ENCODE assay signal across 8 cellular contexts in the genomic region with DNA sequence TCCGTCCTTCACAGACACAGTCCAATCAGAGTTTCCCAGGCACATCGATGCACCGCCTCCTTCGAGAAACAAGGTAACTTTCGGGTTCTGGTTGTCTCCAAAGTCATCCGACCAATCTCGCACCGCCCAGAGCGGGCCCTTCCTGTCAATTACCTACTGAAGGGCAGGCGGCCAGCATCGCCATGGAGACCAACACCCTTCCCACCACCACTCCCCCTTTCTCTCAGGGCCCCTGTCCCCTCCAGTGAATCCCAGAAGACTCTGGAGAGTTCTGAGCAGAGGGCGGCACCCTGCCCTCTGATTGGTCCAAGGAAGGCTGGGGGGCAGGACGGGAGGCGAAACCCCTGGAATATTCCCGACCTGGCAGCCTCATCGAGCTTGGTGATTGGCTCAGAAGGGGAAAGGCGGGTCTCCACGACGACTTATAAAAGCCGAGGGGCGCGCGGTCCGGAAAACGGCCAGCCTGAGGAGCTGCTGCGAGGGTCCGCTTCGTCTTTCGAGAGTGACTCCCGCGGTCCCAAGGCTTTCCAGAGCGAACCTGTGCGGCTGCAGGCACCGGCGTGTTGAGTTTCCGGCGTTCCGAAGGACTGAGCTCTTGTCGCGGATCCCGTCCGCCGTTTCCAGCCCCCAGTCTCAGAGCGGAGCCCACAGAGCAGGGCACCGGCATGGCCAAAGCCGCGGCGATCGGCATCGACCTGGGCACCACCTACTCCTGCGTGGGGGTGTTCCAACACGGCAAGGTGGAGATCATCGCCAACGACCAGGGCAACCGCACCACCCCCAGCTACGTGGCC. TPM values are rescaled to one million over a fixed set of nuclear protein-coding genes. Genes with fewer than 3 reads are reported as not detected.
A peak's percentile ranks its signal among the peaks of the same experiment; 100 is the strongest.
DNase-seq lines count a peak whose midpoint lies in the region; ATAC-seq and TF ChIP-seq lines count a peak whose summit lies in the region.

A gene (plus strand): TSS at position 453 of the 794 bp plus-strand sequence. CDS start 213 bp downstream, at position 666.

- H3K9me3 ChIP-seq in T-helper 17 cell (ENCODE audit: control insufficient read depth, low read length, poor library complexity, severe bottlenecking), result no peaks in the 10 kb centered on the region
- H3K9me3 ChIP-seq in prostate gland, result no peaks in the 10 kb centered on the region

- H3K27ac ChIP-seq in angular gyrus (ENCODE audit: low read depth, low read length), result peak within 1 kb of the TSS; percentile 100
- peak within 1 kb of the TSS; percentile 97 to 100 for H3K27ac ChIP-seq in prostate gland
- H3K27ac ChIP-seq in urinary bladder (ENCODE audit: low read depth), result peak within 1 kb of the TSS; percentile 96

- H3K4me1 Mint-ChIP-seq in T-helper 17 cell, result peaks cover 27% of the 10 kb centered on the region

- TF ChIP-seq POLR2A in prostate gland (IDR thresholded peaks at IDR 0.05), result peak; percentile 100

- under 1% methylated on average over 37 of the region's 56 CpGs for whole genome bisulfite sequencing in prostate gland
- under 1% methylated on average over 52 of the region's 56 CpGs for WGBS in urinary bladder

- peak within 1 kb of the TSS; percentile 95 for H3K27ac Mint-ChIP-seq in T-helper 17 cell

- peak; percentile 93 for DNase-seq in GM13977 (ENCODE audit: low spot score)
- DNase-seq in NCI-H146 treated with DMSO at 0.1 percent for 48 hours (lab: John Stamatoyannopoulos, UW; ENCODE audit: unreplicated experiment), result peak; percentile 99
- peak; percentile 62 to 82 (median 74) for DNase-seq in T-helper 17 cell
- peak; percentile 100 for DNase-seq in left ventricle myocardium superior
- peak; percentile 100 for DNase-seq in prostate gland (ENCODE audit: low spot score)

- ATAC-seq in HG02870 (IDR thresholded peaks at IDR 0.05; ENCODE audit: unreplicated experiment), result peak; percentile 57
- ATAC-seq in T-helper 17 cell, result peak; percentile 74
- peak; percentile 91 for ATAC-seq in left ventricle myocardium superior

- no peaks in the 10 kb centered on the region for H3K27me3 ChIP-seq in prostate gland (replicated peaks; ENCODE audit: insufficient read depth)

- no peaks in the 10 kb centered on the region for H3K36me3 Mint-ChIP-seq in T-helper 17 cell (ENCODE audit: low read depth)

- peaks cover 22% of the 10 kb centered on the region for H3K4me1 ChIP-seq in prostate gland (replicated peaks)
- no peaks in the 10 kb centered on the region for H3K4me1 ChIP-seq in urinary bladder (ENCODE audit: insufficient read depth)

- H3K4me3 Mint-ChIP-seq in T-helper 17 cell, result peak within 1 kb of the TSS; percentile 96

- no peaks in the 10 kb centered on the region for H3K27me3 Mint-ChIP-seq in T-helper 17 cell

- peak within 1 kb of the TSS; percentile 51 to 62 for H3K4me3 ChIP-seq in prostate gland
- H3K4me3 ChIP-seq in urinary bladder (ENCODE audit: low read depth, low read length), result peak within 1 kb of the TSS; percentile 62

- in situ Hi-C loops in GM13977 (cut with MboI; ENCODE audit: low pct_unique_long_range_greater_than_20kb, low sequenced_read_pairs, unreplicated experiment), result no loop called here

- H3K36me3 ChIP-seq in prostate gland (no peaks in the 10 kb centered on the region), urinary bladder (ENCODE audit: insufficient read depth) (no peaks in the 10 kb centered on the region)

- no peak for TF ChIP-seq CTCF in GM13977 (IDR thresholded peaks at IDR 0.05; ENCODE audit: extremely low read depth, insufficient read depth, missing control alignments)
- peak in 1 of 4 experiments; percentile 28 for TF ChIP-seq CTCF in prostate gland (IDR thresholded peaks at IDR 0.05)

- intact Hi-C loops in left ventricle myocardium superior (cut with micrococcal nuclease) (no loop called here), prostate gland (cut with DNase I) (no loop called here)

RNA-seq across cellular contexts. Expression of the gene that starts here (rescaled TPM):
- total RNA-seq in T-helper 17 cell (10 to 100 TPM; 18.0 to 20.5 TPM), left ventricle myocardium superior (233 TPM), prostate gland (100 to 1,000 TPM; 331 to 360 TPM), urinary bladder (137 TPM)
- 269 TPM for polyA plus RNA-seq in urinary bladder

Comparison
In these comparisons a context has a peak if more than half of its experiments do, and no peak if none do; other contexts are left out.
1. Peak in every context shown above with its lines: DNase-seq, ATAC-seq, H3K4me3 ChIP-seq and H3K27ac ChIP-seq.